Comparison of ENCODE assay signal across 10 cellular contexts in the genomic region with DNA sequence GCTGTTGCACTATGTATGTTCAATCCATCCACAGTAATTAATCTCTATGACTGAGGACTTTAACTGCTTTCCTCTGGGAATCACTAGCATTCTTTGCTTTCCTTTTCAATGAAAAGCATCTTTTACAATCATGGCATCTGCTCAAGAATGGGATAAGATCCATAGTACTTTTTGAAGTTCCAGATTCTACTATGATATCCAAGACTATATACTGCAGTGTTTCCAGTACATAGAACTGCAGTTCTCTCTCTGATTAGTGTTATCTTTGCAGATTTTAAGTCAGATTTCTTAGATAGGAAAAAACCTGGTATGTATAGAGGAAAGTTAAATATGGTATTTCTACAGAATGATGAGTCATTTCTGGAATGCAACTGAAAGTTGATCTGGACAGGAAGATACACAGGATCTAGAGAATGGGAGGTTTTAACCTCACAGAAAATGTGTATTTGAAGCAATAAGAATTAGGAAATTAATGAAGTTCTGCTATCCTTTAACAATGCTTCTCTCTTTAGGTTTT.
DNase-seq lines count a peak whose midpoint lies in the region; ATAC-seq, FAIRE-seq and TF ChIP-seq lines count a peak whose summit lies in the region.
"Had no signal": no experiment of that assay in that cellular context is flagged by ENCODE, and none has a peak within 500 bp of the region (broad histone marks: within the 10 kb centered on the region; RNA-seq: fewer than 3 reads in every experiment).

No MANE protein-coding gene starts in this region.

- H2AFZ ChIP-seq in fibroblast of lung (ENCODE audit: low read length): no peak overlapping the region

- no peaks in the 10 kb centered on the region for H3K79me2 ChIP-seq in fibroblast of lung (ENCODE audit: control insufficient read depth, insufficient read depth, low read length)

- H3K9me3 ChIP-seq in fibroblast of lung (ENCODE audit: control insufficient read depth, insufficient read depth, low read depth, low read length): no peaks in the 10 kb centered on the region

- no peak overlapping the region for H3K9ac ChIP-seq in fibroblast of lung (ENCODE audit: insufficient read depth, low read length)

- no peak overlapping the region for H3K4me3 ChIP-seq in fibroblast of lung (replicated peaks in 1 of 4; ENCODE audit: control extremely low read depth in 1 of 4, insufficient read depth in 1 of 4, low read depth in 3 of 4, low read length in 4 of 4)

- H3K36me3 ChIP-seq in fibroblast of lung (ENCODE audit: control insufficient read depth, insufficient read depth, low read length): no peaks in the 10 kb centered on the region

- no peak for TF ChIP-seq CTCF in fibroblast of lung (conservative IDR thresholded peaks at IDR 0.05 in 1 of 2, IDR thresholded peaks at IDR 0.05 in 1 of 2; ENCODE audit: low read depth in 1 of 2, low read length in 2 of 2)

- H3K27me3 ChIP-seq in fibroblast of lung (ENCODE audit: control insufficient read depth, insufficient read depth, low read length): no peaks in the 10 kb centered on the region

- H3K27ac ChIP-seq in fibroblast of lung (ENCODE audit: insufficient read depth, low read length): no peak overlapping the region

- ATAC-seq in GM21528 (IDR thresholded peaks at IDR 0.05; ENCODE audit: low FRiP score, unreplicated experiment): peak; percentile 92
- ATAC-seq in HG03439 (IDR thresholded peaks at IDR 0.05; ENCODE audit: unreplicated experiment): peak; percentile 90

- H3K4me2 ChIP-seq in fibroblast of lung (ENCODE audit: extremely low read depth, insufficient read depth, low read length): no peak overlapping the region

- DNase-seq in GM12892 (ENCODE audit: insufficient read length) (no peak), fibroblast of lung (ENCODE audit: low read depth in 2 of 2) (peak; percentile 4 to 49), NCI-H1048 (lab: John Stamatoyannopoulos, UW) (no peak), NCI-H128 (lab: John Stamatoyannopoulos, UW; ENCODE audit: unreplicated experiment) (no peak), NCI-H526 treated with DMSO at 0.1 percent for 48 hours (lab: John Stamatoyannopoulos, UW) (no peak)
- no peak for DNase-seq in activated T-cell treated with anti-CD3 and anti-CD28 coated beads, Interleukin-2, amount 50 U/mL, for 48 hours
- DNase-seq: NCI-H187 treated with DMSO at 0.1 percent for 48 hours, retina had no signal

- FAIRE-seq in GM12892 (lab: Jason Lieb, UNC): peak; percentile 57

- no peaks in the 10 kb centered on the region for H3K4me1 ChIP-seq in fibroblast of lung (ENCODE audit: control insufficient read depth, extremely low read depth, insufficient read depth, low read length)

- no peaks in the 10 kb centered on the region for H4K20me1 ChIP-seq in fibroblast of lung (ENCODE audit: control insufficient read depth, extremely low read depth, insufficient read depth, low read length)

- no peak for TF ChIP-seq POLR2A in GM12892 (IDR thresholded peaks at IDR 0.05; ENCODE audit: low read depth, low read length)

Comparison
In these comparisons a context has a peak if more than half of its experiments do, and no peak if none do; other contexts are left out.
1. DNase-seq: peak in fibroblast of lung (2 of 2); none in GM12892 (single experiment), NCI-H1048 (single experiment), NCI-H128 (single experiment), activated T-cell treated with anti-CD3 and anti-CD28 coated beads, Interleukin-2, amount 50 U/mL, for 48 hours (0 of 2) and NCI-H526 treated with DMSO at 0.1 percent for 48 hours (single experiment).